16 cellular contexts compared by ENCODE assay signal in the genomic region with DNA sequence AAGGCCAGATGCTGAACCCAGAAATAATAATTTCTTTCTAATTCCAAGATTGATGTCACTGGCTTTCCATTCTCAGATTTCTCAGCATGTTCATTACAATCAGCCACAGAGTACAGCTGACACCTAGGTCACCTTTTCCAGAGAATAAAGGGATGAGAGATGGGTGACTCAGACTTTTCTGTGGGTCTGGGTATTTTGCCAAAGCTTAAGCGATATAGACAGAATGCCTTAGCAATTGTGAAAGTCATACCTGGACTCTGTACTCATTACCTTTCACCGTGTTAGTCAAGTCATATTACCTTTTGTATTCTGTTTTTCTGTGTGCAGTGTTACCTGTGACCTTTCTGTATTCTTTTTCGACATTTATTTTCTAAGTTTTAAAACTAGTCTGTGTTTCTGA. TPM values are rescaled to one million over a fixed set of nuclear protein-coding genes. Genes with fewer than 3 reads are reported as not detected.
DNase-seq lines count a peak whose midpoint lies in the region; ATAC-seq, FAIRE-seq and TF ChIP-seq lines count a peak whose summit lies in the region.
"Had no signal": no experiment of that assay in that cellular context is flagged by ENCODE, and none has a peak within 500 bp of the region (broad histone marks: within the 10 kb centered on the region; RNA-seq: fewer than 3 reads in every experiment).

No MANE protein-coding gene starts in this region.

- no peak overlapping the region for H2AFZ ChIP-seq in astrocyte (ENCODE audit: low read depth, low read length)

- DNase-seq in MCF 10A (ENCODE audit: unreplicated experiment) (peak; percentile 91), breast epithelium (ENCODE audit: low spot score in 2 of 2) (no peak), astrocyte (ENCODE audit: low read depth) (peak; percentile 80), kidney epithelial cell (ENCODE audit: low read depth) (peak; percentile 67), tibial artery (no peak), GDM1 (lab: John Stamatoyannopoulos, UW) (no peak)
- DNase-seq: activated naive CD8-positive, alpha-beta T cell treated with anti-CD3 and anti-CD28 coated beads, Interleukin-2, amount 10 ng/mL, durations not matched to agents 7 days and 5 days; DMS153; Kasumi-1; left ventricle myocardium inferior; OCI-M1; T-helper 9 cell had no signal

- POLR2A ChIA-PET in MCF 10A (lab: Yijun Ruan, JAX) = interaction anchor here (0.6 to 2.7 kb wide), 9 partner anchors 8 to 813 kb away, joined by 3 to 14 read pairs (median 5); no protein-coding TSS in a partner anchor

- H3K36me3 ChIP-seq in breast epithelium (no peaks in the 10 kb centered on the region), astrocyte (ENCODE audit: insufficient read depth, low read length) (no peaks in the 10 kb centered on the region), kidney epithelial cell (ENCODE audit: control insufficient read depth, insufficient read depth, low read length) (no peaks in the 10 kb centered on the region), tibial artery (no peaks in the 10 kb centered on the region)
- H3K36me3 ChIP-seq: left ventricle myocardium inferior, neutrophil, vagina had no signal

- ATAC-seq in HG03521 (IDR thresholded peaks at IDR 0.05; ENCODE audit: unreplicated experiment) (no peak), GM21528 (IDR thresholded peaks at IDR 0.05; ENCODE audit: low FRiP score, unreplicated experiment) (no peak)

- no peak for TF ChIP-seq POLR2A in breast epithelium (IDR thresholded peaks at IDR 0.05)

- no TSS peak for BruUV-seq in MCF 10A (replicated peaks; lab: Mats Ljungman, UMichigan)

- no peak overlapping the region for H3K9ac ChIP-seq in astrocyte (ENCODE audit: low read length)

- CTCF ChIA-PET in MCF 10A (lab: Yijun Ruan, JAX) = interaction anchor here (0.6 to 1.0 kb wide), 5 partner anchors 11 to 768 kb away, joined by 3 to 4 read pairs (median 3); no protein-coding TSS in a partner anchor

- no peak overlapping the region for H3K27ac ChIP-seq in breast epithelium
- no peak overlapping the region for H3K27ac ChIP-seq in astrocyte (ENCODE audit: low read depth, low read length)
- H3K27ac ChIP-seq in tibial artery = no peak overlapping the region
- H3K27ac ChIP-seq: left ventricle myocardium inferior, neutrophil, vagina had no signal

- H3K9me3 Mint-ChIP-seq in MCF 10A (ENCODE audit: unreplicated experiment) (no peaks in the 10 kb centered on the region), astrocyte (ENCODE audit: unreplicated experiment) (peaks cover 3% of the 10 kb centered on the region)
- H3K9me3 Mint-ChIP-seq: activated naive CD8-positive, alpha-beta T cell treated with anti-CD3 and anti-CD28 coated beads, Interleukin-2, amount 10 ng/mL, durations not matched to agents 7 days and 5 days had no signal

- H3K4me3 ChIP-seq in breast epithelium (no peak overlapping the region), astrocyte (ENCODE audit: insufficient read depth, low read depth, low read length) (no peak overlapping the region), kidney epithelial cell (ENCODE audit: low read depth, low read length) (no peak overlapping the region), tibial artery (no peak overlapping the region)
- H3K4me3 ChIP-seq: left ventricle myocardium inferior, vagina had no signal

- peak; percentile 47 for FAIRE-seq in astrocyte (lab: Jason Lieb, UNC)

- peak overlapping the region; percentile 42 for H3K4me2 ChIP-seq in astrocyte (ENCODE audit: low read length)

- intact Hi-C loops in MCF 10A (cut with micrococcal nuclease) (no loop called here), breast epithelium (cut with DNase I; ENCODE audit: low total_unique reads) (no loop called here), tibial artery (cut with DNase I; ENCODE audit: low total_unique reads) (no loop called here)

- H3K4me1 ChIP-seq in breast epithelium = peaks cover 0 to 6% of the 10 kb centered on the region in 2 donors
- H3K4me1 ChIP-seq in astrocyte (ENCODE audit: insufficient read depth, low read length) = peaks cover 21% of the 10 kb centered on the region
- peaks cover 0 to 13% (median 10%) of the 10 kb centered on the region in 4 donors for H3K4me1 ChIP-seq in tibial artery

- H3K27ac Mint-ChIP-seq in MCF 10A (ENCODE audit: low read depth, unreplicated experiment) = no peak overlapping the region
- no peak overlapping the region for H3K27ac Mint-ChIP-seq in astrocyte (ENCODE audit: unreplicated experiment)
- H3K27ac Mint-ChIP-seq: activated naive CD8-positive, alpha-beta T cell treated with anti-CD3 and anti-CD28 coated beads, Interleukin-2, amount 10 ng/mL, durations not matched to agents 7 days and 5 days had no signal

- H3K27me3 ChIP-seq in breast epithelium = no peaks in the 10 kb centered on the region
- H3K27me3 ChIP-seq in astrocyte (ENCODE audit: insufficient read depth, low read length) = no peaks in the 10 kb centered on the region
- H3K27me3 ChIP-seq in kidney epithelial cell (ENCODE audit: control insufficient read depth, insufficient read depth, low read length) = no peaks in the 10 kb centered on the region
- no peaks in the 10 kb centered on the region for H3K27me3 ChIP-seq in tibial artery
- H3K27me3 ChIP-seq: neutrophil, vagina had no signal

- TF ChIP-seq CTCF in MCF 10A (IDR thresholded peaks at IDR 0.05; ENCODE audit: unreplicated experiment) (no peak), breast epithelium (IDR thresholded peaks at IDR 0.05) (no peak), astrocyte (IDR thresholded peaks at IDR 0.05; ENCODE audit: insufficient read depth, low read depth, low read length) (no peak), kidney epithelial cell (IDR thresholded peaks at IDR 0.05; ENCODE audit: insufficient read depth, low read length, poor library complexity, severe bottlenecking) (no peak), tibial artery (IDR thresholded peaks at IDR 0.05) (no peak)

- H3K79me2 ChIP-seq in astrocyte (ENCODE audit: insufficient read depth, low read length) = no peaks in the 10 kb centered on the region

- no peaks in the 10 kb centered on the region for H4K20me1 ChIP-seq in astrocyte (ENCODE audit: insufficient read depth, low read length)

- H3K27me3 Mint-ChIP-seq in MCF 10A (ENCODE audit: insufficient read depth, unreplicated experiment) (no peaks in the 10 kb centered on the region), astrocyte (ENCODE audit: low read depth, unreplicated experiment) (no peaks in the 10 kb centered on the region)
- H3K27me3 Mint-ChIP-seq: activated naive CD8-positive, alpha-beta T cell treated with anti-CD3 and anti-CD28 coated beads, Interleukin-2, amount 10 ng/mL, durations not matched to agents 7 days and 5 days had no signal

- H3K4me3 Mint-ChIP-seq in MCF 10A (ENCODE audit: unreplicated experiment) = no peak overlapping the region
- no peak overlapping the region for H3K4me3 Mint-ChIP-seq in astrocyte (ENCODE audit: unreplicated experiment)
- H3K4me3 Mint-ChIP-seq: activated naive CD8-positive, alpha-beta T cell treated with anti-CD3 and anti-CD28 coated beads, Interleukin-2, amount 10 ng/mL, durations not matched to agents 7 days and 5 days had no signal

- peaks cover 13% of the 10 kb centered on the region for H3K4me1 Mint-ChIP-seq in MCF 10A (ENCODE audit: insufficient read depth, unreplicated experiment)
- peaks cover 13% of the 10 kb centered on the region for H3K4me1 Mint-ChIP-seq in astrocyte (ENCODE audit: low read depth, unreplicated experiment)

- no peaks in the 10 kb centered on the region for H3K36me3 Mint-ChIP-seq in MCF 10A (ENCODE audit: insufficient read depth, unreplicated experiment)
- no peaks in the 10 kb centered on the region for H3K36me3 Mint-ChIP-seq in astrocyte (ENCODE audit: low read depth, unreplicated experiment)
- H3K36me3 Mint-ChIP-seq: activated naive CD8-positive, alpha-beta T cell treated with anti-CD3 and anti-CD28 coated beads, Interleukin-2, amount 10 ng/mL, durations not matched to agents 7 days and 5 days had no signal

- H3K9me3 ChIP-seq in breast epithelium (no peaks in the 10 kb centered on the region), astrocyte (ENCODE audit: insufficient read depth, low read depth, low read length) (no peaks in the 10 kb centered on the region), tibial artery (no peaks in the 10 kb centered on the region)
- H3K9me3 ChIP-seq: left ventricle myocardium inferior, neutrophil, vagina had no signal

RNA-seq across cellular contexts. Expression of gene PRTFDC1, which starts 10.6 kb away (rescaled TPM):
- total RNA-seq in MCF 10A (2022) (not detected in 2 replicates), breast epithelium (1 to 10 TPM; 2.6 to 6.6 (median 3.3) TPM), astrocyte (9.1 and 10.6 TPM in 2 replicates), kidney epithelial cell (9.6 and 9.9 TPM in 2 replicates)

RNA-seq across cellular contexts. Expression of gene ENKUR, which starts 53.0 kb away (rescaled TPM):
- total RNA-seq in MCF 10A (2022) = 0.33 and 0.47 TPM in 2 replicates
- not detected for total RNA-seq in breast epithelium
- total RNA-seq in astrocyte = 0.22 and 0.34 TPM in 2 replicates
- total RNA-seq in kidney epithelial cell = 0.34 and 4.6 TPM in 2 replicates
- total RNA-seq: activated naive CD8-positive, alpha-beta T cell treated with anti-CD3 and anti-CD28 coated beads, Interleukin-2, amount 10 ng/mL, durations not matched to agents 7 days and 5 days; left ventricle myocardium inferior; vagina had no signal

RNA-seq across cellular contexts. Expression of gene THNSL1, which starts 53.4 kb away (rescaled TPM):
- total RNA-seq in MCF 10A (2022) (7.6 and 7.9 TPM in 2 replicates), breast epithelium (1 to 10 TPM; 1.6 to 4.2 (median 1.6) TPM), astrocyte (2.7 and 3.1 TPM in 2 replicates), kidney epithelial cell (3.2 and 4.6 TPM in 2 replicates)

Comparison
In these comparisons a context has a peak if more than half of its experiments do, and no peak if none do; other contexts are left out.
1. DNase-seq: peak in MCF 10A (single experiment), astrocyte (single experiment) and kidney epithelial cell (single experiment); none in breast epithelium (0 of 2), tibial artery (0 of 2) and GDM1 (single experiment).